ENCODE assay signal across 1 cellular context in the genomic region with DNA sequence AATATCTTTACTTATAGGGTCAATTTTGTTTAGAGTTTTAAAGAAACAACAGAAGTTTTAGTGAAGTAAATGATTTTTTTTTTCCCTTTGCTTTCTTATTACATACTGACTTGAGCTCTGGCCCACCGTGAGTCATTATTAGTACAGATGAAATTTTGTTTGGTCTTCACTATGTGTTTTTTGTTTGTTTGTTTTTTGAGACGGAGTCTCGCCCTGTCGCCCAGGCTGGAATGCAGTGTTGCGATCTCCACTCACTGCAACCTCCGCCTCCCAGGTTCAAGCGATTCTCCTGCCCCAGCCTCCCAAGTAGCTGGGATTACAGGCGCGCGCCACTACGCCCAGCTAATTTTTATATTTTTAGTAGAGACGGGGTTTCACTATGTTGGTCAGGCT.
TF ChIP-seq lines count a peak whose summit lies in the region.

No MANE protein-coding gene starts in this region.

TF ChIP-seq in HepG2, 621 proteins besides CTCF, POLR2A, EP300 and RAD21 (continued from another document):
- peak; percentile 96 for TF ChIP-seq ZBTB38 (CRISPR knock-in tag; IDR thresholded peaks at IDR 0.05)
- TF ChIP-seq, protein P1, sequence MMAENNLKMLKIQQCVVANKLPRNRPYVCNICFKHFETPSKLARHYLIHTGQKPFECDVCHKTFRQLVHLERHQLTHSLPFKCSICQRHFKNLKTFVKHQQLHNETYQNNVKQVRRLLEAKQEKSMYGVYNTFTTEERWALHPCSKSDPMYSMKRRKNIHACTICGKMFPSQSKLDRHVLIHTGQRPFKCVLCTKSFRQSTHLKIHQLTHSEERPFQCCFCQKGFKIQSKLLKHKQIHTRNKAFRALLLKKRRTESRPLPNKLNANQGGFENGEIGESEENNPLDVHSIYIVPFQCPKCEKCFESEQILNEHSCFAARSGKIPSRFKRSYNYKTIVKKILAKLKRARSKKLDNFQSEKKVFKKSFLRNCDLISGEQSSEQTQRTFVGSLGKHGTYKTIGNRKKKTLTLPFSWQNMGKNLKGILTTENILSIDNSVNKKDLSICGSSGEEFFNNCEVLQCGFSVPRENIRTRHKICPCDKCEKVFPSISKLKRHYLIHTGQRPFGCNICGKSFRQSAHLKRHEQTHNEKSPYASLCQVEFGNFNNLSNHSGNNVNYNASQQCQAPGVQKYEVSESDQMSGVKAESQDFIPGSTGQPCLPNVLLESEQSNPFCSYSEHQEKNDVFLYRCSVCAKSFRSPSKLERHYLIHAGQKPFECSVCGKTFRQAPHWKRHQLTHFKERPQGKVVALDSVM (CRISPR knock-in tag; IDR thresholded peaks at IDR 0.05): 0 out of 2 replicates have a peak, but pooled peaks have one; percentile 36
- TF ChIP-seq, protein P2, sequence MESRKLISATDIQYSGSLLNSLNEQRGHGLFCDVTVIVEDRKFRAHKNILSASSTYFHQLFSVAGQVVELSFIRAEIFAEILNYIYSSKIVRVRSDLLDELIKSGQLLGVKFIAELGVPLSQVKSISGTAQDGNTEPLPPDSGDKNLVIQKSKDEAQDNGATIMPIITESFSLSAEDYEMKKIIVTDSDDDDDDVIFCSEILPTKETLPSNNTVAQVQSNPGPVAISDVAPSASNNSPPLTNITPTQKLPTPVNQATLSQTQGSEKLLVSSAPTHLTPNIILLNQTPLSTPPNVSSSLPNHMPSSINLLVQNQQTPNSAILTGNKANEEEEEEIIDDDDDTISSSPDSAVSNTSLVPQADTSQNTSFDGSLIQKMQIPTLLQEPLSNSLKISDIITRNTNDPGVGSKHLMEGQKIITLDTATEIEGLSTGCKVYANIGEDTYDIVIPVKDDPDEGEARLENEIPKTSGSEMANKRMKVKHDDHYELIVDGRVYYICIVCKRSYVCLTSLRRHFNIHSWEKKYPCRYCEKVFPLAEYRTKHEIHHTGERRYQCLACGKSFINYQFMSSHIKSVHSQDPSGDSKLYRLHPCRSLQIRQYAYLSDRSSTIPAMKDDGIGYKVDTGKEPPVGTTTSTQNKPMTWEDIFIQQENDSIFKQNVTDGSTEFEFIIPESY (CRISPR knock-in tag; IDR thresholded peaks at IDR 0.05): peak; percentile 43; the same call in 1 of the 2 replicates
- TF ChIP-seq, protein P3, sequence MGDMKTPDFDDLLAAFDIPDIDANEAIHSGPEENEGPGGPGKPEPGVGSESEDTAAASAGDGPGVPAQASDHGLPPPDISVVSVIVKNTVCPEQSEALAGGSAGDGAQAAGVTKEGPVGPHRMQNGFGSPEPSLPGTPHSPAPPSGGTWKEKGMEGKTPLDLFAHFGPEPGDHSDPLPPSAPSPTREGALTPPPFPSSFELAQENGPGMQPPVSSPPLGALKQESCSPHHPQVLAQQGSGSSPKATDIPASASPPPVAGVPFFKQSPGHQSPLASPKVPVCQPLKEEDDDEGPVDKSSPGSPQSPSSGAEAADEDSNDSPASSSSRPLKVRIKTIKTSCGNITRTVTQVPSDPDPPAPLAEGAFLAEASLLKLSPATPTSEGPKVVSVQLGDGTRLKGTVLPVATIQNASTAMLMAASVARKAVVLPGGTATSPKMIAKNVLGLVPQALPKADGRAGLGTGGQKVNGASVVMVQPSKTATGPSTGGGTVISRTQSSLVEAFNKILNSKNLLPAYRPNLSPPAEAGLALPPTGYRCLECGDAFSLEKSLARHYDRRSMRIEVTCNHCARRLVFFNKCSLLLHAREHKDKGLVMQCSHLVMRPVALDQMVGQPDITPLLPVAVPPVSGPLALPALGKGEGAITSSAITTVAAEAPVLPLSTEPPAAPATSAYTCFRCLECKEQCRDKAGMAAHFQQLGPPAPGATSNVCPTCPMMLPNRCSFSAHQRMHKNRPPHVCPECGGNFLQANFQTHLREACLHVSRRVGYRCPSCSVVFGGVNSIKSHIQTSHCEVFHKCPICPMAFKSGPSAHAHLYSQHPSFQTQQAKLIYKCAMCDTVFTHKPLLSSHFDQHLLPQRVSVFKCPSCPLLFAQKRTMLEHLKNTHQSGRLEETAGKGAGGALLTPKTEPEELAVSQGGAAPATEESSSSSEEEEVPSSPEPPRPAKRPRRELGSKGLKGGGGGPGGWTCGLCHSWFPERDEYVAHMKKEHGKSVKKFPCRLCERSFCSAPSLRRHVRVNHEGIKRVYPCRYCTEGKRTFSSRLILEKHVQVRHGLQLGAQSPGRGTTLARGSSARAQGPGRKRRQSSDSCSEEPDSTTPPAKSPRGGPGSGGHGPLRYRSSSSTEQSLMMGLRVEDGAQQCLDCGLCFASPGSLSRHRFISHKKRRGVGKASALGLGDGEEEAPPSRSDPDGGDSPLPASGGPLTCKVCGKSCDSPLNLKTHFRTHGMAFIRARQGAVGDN (CRISPR knock-in tag; IDR thresholded peaks at IDR 0.05): peak; percentile 22; the same call in 1 of the 2 replicates
